31 cellular contexts compared by ENCODE assay signal in the genomic region with DNA sequence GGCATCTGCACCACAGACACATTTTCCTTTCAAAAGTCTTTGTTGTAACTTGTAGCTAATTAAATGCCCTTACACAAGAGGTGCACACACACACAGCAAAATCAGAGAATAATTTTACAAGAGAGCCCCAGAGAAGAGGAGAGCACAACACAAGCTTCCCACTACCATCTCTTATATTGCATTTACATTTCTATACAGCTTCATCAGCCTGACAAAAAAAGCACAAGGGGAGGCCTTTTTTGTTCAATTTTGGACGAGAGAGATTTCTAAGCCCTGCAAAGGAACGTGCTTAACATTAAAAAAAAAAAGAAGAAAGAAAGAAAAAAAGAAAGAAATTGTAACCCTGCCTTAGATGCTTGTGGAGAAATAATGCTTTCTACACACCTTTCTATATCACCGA. TPM values are rescaled to one million over a fixed set of nuclear protein-coding genes. Genes with fewer than 3 reads are reported as not detected.
"Had no signal": no experiment of that assay in that cellular context is flagged by ENCODE, and none has a peak within 500 bp of the region (broad histone marks: within the 10 kb centered on the region; RNA-seq: fewer than 3 reads in every experiment).

No MANE protein-coding gene starts in this region.

- H3K9me3 Mint-ChIP-seq: activated CD8-positive, alpha-beta T cell treated with anti-CD3 and anti-CD28 coated beads for 36 hours; brain; nephron had no signal

- H3K27ac ChIP-seq: ascending aorta, coronary artery, dorsolateral prefrontal cortex, gastroesophageal sphincter, hepatocyte, left ventricle myocardium inferior, ovary, right lobe of liver, skin epidermis, testis, transverse colon had no signal

- H2AFZ ChIP-seq: hepatocyte had no signal

- H3K4me1 Mint-ChIP-seq: activated CD8-positive, alpha-beta memory T cell treated with anti-CD3 and anti-CD28 coated beads, Interleukin-2, amount 10 ng/mL, durations not matched to agents 7 days and 5 days; nephron had no signal

- H3K9me3 ChIP-seq: ascending aorta, gastroesophageal sphincter, left ventricle myocardium inferior, mucosa of descending colon, ovary, right lobe of liver, testis, transverse colon had no signal

- H3K27me3 ChIP-seq: ascending aorta, dorsolateral prefrontal cortex, gastroesophageal sphincter, hepatocyte, ovary, right lobe of liver, testis, transverse colon had no signal

- H3K36me3 ChIP-seq: ascending aorta, gastroesophageal sphincter, left ventricle myocardium inferior, ovary, right lobe of liver, transverse colon had no signal

- H3K4me2 ChIP-seq: hepatocyte had no signal

- H3K79me2 ChIP-seq: hepatocyte had no signal

- ATAC-seq: activated CD8-positive, alpha-beta memory T cell treated with anti-CD3 and anti-CD28 coated beads, Interleukin-2, amount 10 ng/mL, durations not matched to agents 7 days and 5 days; activated CD8-positive, alpha-beta T cell treated with anti-CD3 and anti-CD28 coated beads for 36 hours; activated T-cell treated with anti-CD3 and anti-CD28 coated beads, Interleukin-2, amount 50 U/mL, for 72 hours; effector memory CD8-positive, alpha-beta T cell; gastroesophageal sphincter; mucosa of descending colon; right lobe of liver; stimulated activated naive CD8-positive, alpha-beta T cell treated with anti-CD3 and anti-CD28 coated beads, Interleukin-15, Interleukin-2, amounts not matched to agents 100 U/mL and 50 U/mL, for 24 hours had no signal

- H3K4me3 Mint-ChIP-seq: activated CD8-positive, alpha-beta memory T cell treated with anti-CD3 and anti-CD28 coated beads, Interleukin-2, amount 10 ng/mL, durations not matched to agents 7 days and 5 days; activated CD8-positive, alpha-beta T cell treated with anti-CD3 and anti-CD28 coated beads for 36 hours; activated naive CD8-positive, alpha-beta T cell; activated T-cell treated with anti-CD3 and anti-CD28 coated beads, Interleukin-2, amount 50 U/mL, for 72 hours; brain; effector memory CD8-positive, alpha-beta T cell; nephron had no signal

- H3K4me3 ChIP-seq: ascending aorta, coronary artery, dorsolateral prefrontal cortex, gastroesophageal sphincter, hepatocyte, left ventricle myocardium inferior, lung, mucosa of descending colon, ovary, right lobe of liver, skin epidermis, testis, transverse colon had no signal

- DNase-seq: activated CD4-positive, alpha-beta T cell treated with anti-CD3 and anti-CD28 coated beads for 1 hour; activated CD4-positive, alpha-beta T cell treated with anti-CD3 and anti-CD28 coated beads, Interleukin-2, amount 50 U/mL, for 1 hour; activated CD8-positive, alpha-beta memory T cell treated with anti-CD3 and anti-CD28 coated beads, Interleukin-2, amount 10 ng/mL, durations not matched to agents 7 days and 5 days; activated CD8-positive, alpha-beta T cell treated with anti-CD3 and anti-CD28 coated beads for 36 hours; activated naive CD4-positive, alpha-beta T cell; activated T-cell treated with anti-CD3 and anti-CD28 coated beads, Interleukin-2, amount 50 U/mL, for 72 hours; dorsolateral prefrontal cortex; effector memory CD8-positive, alpha-beta T cell; left ventricle myocardium inferior; mucosa of descending colon; ovary; right lobe of liver; stimulated activated CD4-positive, alpha-beta T cell treated with anti-CD3 and anti-CD28 coated beads, Interleukin-12 subunit alpha, Interleukin-12 subunit beta, amount 100 ng/mL, for 4 hours; stimulated activated CD4-positive, alpha-beta T cell treated with anti-CD3 and anti-CD28 coated beads, Interleukin-4, amount 100 ng/mL, for 1 hour; stimulated activated naive CD8-positive, alpha-beta T cell treated with anti-CD3 and anti-CD28 coated beads, Interleukin-15, Interleukin-2, amounts not matched to agents 100 U/mL and 50 U/mL, for 24 hours; T-helper 2 cell; testis; transverse colon had no signal

- FAIRE-seq: endothelial cell of umbilical vein, islet of Langerhans, urothelium cell line had no signal

- H3K27me3 Mint-ChIP-seq: activated CD8-positive, alpha-beta memory T cell treated with anti-CD3 and anti-CD28 coated beads, Interleukin-2, amount 10 ng/mL, durations not matched to agents 7 days and 5 days; activated CD8-positive, alpha-beta T cell treated with anti-CD3 and anti-CD28 coated beads for 36 hours; activated naive CD8-positive, alpha-beta T cell; effector memory CD8-positive, alpha-beta T cell; progenitor cell of endocrine pancreas had no signal

- H3K27ac Mint-ChIP-seq: activated CD8-positive, alpha-beta memory T cell treated with anti-CD3 and anti-CD28 coated beads, Interleukin-2, amount 10 ng/mL, durations not matched to agents 7 days and 5 days; activated CD8-positive, alpha-beta T cell treated with anti-CD3 and anti-CD28 coated beads for 36 hours; activated naive CD8-positive, alpha-beta T cell; activated T-cell treated with anti-CD3 and anti-CD28 coated beads, Interleukin-2, amount 50 U/mL, for 72 hours; brain; effector memory CD8-positive, alpha-beta T cell; nephron had no signal

- H3K36me3 Mint-ChIP-seq: activated CD8-positive, alpha-beta memory T cell treated with anti-CD3 and anti-CD28 coated beads, Interleukin-2, amount 10 ng/mL, durations not matched to agents 7 days and 5 days; activated naive CD8-positive, alpha-beta T cell; brain had no signal

- H3K4me1 ChIP-seq: ascending aorta, gastroesophageal sphincter, right lobe of liver, testis, transverse colon had no signal

RNA-seq across cellular contexts. Expression of a gene that starts 17.1 kb away (rescaled TPM):
- total RNA-seq: activated CD8-positive, alpha-beta memory T cell treated with anti-CD3 and anti-CD28 coated beads, Interleukin-2, amount 10 ng/mL, durations not matched to agents 7 days and 5 days; activated CD8-positive, alpha-beta T cell treated with anti-CD3 and anti-CD28 coated beads for 36 hours; activated T-cell treated with anti-CD3 and anti-CD28 coated beads, Interleukin-2, amount 50 U/mL, for 72 hours; ascending aorta; endothelial cell of umbilical vein had no signal
- polyA plus RNA-seq: endothelial cell of umbilical vein had no signal
